ENCODE assay signal across 1 cellular context in genomic region chr3:15861163-15861562, GRCh38.
TF ChIP-seq lines count a peak whose summit lies in the region.

No MANE protein-coding gene starts in this region.

TF ChIP-seq in K562, 482 proteins besides CTCF, POLR2A, EP300 and RAD21 (continued from another document and continues in another):
- TF ChIP-seq POLR3G (IDR thresholded peaks at IDR 0.05; ENCODE audit: extremely low read depth, insufficient read length, insufficient replicate concordance), result no peak
- no peak for TF ChIP-seq NFRKB (IDR thresholded peaks at IDR 0.05; ENCODE audit: low read depth)
- TF ChIP-seq MYC (IDR thresholded peaks at IDR 0.05; ENCODE audit: low read depth, low read length), result no peak
- no peak for TF ChIP-seq MYC (CRISPR knock-in tag; IDR thresholded peaks at IDR 0.05; ENCODE audit: borderline replicate concordance, low read depth)
- no peak for TF ChIP-seq USF2 (CRISPR knock-in tag; IDR thresholded peaks at IDR 0.05)
- TF ChIP-seq GTF3C2 (IDR thresholded peaks at IDR 0.05; ENCODE audit: borderline replicate concordance, extremely low read depth, insufficient read length), result no peak
- TF ChIP-seq, protein P1, sequence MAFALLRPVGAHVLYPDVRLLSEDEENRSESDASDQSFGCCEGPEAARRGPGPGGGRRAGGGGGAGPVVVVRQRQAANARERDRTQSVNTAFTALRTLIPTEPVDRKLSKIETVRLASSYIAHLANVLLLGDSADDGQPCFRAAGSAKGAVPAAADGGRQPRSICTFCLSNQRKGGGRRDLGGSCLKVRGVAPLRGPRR (CRISPR knock-in tag; IDR thresholded peaks at IDR 0.05), result no peak
- no peak for TF ChIP-seq CUX1 (CRISPR knock-in tag; IDR thresholded peaks at IDR 0.05)
- peak; percentile 38; the same call in 1 of the 2 replicates for TF ChIP-seq SMARCE1 (IDR thresholded peaks at IDR 0.05)
- TF ChIP-seq RBM15 (IDR thresholded peaks at IDR 0.05; ENCODE audit: insufficient read depth, low read length), result no peak
- TF ChIP-seq HLTF (IDR thresholded peaks at IDR 0.05), result no peak
- no peak for TF ChIP-seq ARID2 (IDR thresholded peaks at IDR 0.05)
- TF ChIP-seq POU5F1 (IDR thresholded peaks at IDR 0.05; ENCODE audit: borderline replicate concordance, low read depth, low read length, partially characterized antibody), result no peak
- TF ChIP-seq, protein P2, sequence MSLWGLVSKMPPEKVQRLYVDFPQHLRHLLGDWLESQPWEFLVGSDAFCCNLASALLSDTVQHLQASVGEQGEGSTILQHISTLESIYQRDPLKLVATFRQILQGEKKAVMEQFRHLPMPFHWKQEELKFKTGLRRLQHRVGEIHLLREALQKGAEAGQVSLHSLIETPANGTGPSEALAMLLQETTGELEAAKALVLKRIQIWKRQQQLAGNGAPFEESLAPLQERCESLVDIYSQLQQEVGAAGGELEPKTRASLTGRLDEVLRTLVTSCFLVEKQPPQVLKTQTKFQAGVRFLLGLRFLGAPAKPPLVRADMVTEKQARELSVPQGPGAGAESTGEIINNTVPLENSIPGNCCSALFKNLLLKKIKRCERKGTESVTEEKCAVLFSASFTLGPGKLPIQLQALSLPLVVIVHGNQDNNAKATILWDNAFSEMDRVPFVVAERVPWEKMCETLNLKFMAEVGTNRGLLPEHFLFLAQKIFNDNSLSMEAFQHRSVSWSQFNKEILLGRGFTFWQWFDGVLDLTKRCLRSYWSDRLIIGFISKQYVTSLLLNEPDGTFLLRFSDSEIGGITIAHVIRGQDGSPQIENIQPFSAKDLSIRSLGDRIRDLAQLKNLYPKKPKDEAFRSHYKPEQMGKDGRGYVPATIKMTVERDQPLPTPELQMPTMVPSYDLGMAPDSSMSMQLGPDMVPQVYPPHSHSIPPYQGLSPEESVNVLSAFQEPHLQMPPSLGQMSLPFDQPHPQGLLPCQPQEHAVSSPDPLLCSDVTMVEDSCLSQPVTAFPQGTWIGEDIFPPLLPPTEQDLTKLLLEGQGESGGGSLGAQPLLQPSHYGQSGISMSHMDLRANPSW (CRISPR knock-in tag; IDR thresholded peaks at IDR 0.05), result no peak
- TF ChIP-seq ZFP36 (IDR thresholded peaks at IDR 0.05; ENCODE audit: low read depth, low read length, partially characterized antibody), result no peak
- no peak for TF ChIP-seq CHD7 (IDR thresholded peaks at IDR 0.05; ENCODE audit: low read depth, low read length)
- TF ChIP-seq NRF1 (conservative IDR thresholded peaks at IDR 0.05 in 1 of 2, IDR thresholded peaks at IDR 0.05 in 1 of 2), result 0 out of 4 replicates have a peak, but pooled peaks of 1 of the 2 experiments have one; percentile 19
- no peak for TF ChIP-seq ETV5 (CRISPR knock-in tag; IDR thresholded peaks at IDR 0.05; ENCODE audit: low read depth)
- no peak for TF ChIP-seq PPARD (CRISPR knock-in tag; IDR thresholded peaks at IDR 0.05)
- TF ChIP-seq CHCHD3 (CRISPR knock-in tag; IDR thresholded peaks at IDR 0.05), result no peak
- peak; percentile 50 for TF ChIP-seq DPF2 (IDR thresholded peaks at IDR 0.05)
- TF ChIP-seq MEF2D (tag; conservative IDR thresholded peaks at IDR 0.05; ENCODE audit: low read depth), result no peak
- peak; percentile 56 for TF ChIP-seq ARID1B (IDR thresholded peaks at IDR 0.05)
- TF ChIP-seq PKNOX1 (IDR thresholded peaks at IDR 0.05), result no peak
- no peak for TF ChIP-seq SNRNP70 (optimal IDR thresholded peaks at IDR 0.05; ENCODE audit: low read depth, low read length)
- TF ChIP-seq TAF7 (tag; IDR thresholded peaks at IDR 0.05), result no peak
- TF ChIP-seq NR0B1 (IDR thresholded peaks at IDR 0.05; ENCODE audit: partially characterized antibody), result no peak
- no peak for TF ChIP-seq ATF1 (CRISPR knock-in tag; IDR thresholded peaks at IDR 0.05)
- no peak for TF ChIP-seq ATF1 (tag; IDR thresholded peaks at IDR 0.05)
- no peak for TF ChIP-seq RBM14 (IDR thresholded peaks at IDR 0.05; ENCODE audit: borderline replicate concordance, insufficient read depth, low read depth, low read length)
